ENCODE assay signal across 8 cellular contexts in the genomic region with DNA sequence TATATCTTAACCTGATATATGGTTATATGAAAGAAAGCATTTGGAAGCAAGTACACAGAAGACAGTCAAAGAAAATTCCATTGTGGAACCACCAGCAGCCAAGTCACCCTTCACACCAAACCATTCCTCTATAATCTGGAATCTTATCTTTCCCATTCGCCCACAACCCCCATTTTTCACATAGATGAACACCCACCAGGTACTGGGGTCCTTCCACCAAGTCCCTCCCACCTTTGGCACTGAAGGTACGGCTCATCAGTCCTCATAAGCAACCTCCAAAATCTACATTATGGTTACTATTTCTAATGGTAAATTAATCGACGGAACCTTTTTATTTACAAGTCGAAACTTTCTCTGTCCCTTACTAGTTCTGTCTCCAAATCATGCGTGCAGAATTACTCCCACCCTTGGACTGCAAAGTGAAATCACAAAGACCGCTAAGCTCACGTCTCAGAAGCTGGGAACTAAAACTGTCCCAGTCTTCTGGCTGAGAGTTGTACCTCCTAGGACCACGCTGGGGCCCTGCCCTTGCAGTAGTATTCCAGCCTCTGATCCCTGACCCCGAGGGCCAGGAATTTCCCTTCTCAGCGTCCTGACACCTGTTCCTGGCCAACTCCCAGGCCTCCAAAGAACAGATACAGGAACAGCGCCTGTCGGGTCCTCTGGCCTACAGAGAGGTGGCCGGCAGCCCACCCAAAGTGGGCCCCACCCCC. TPM values are rescaled to one million over a fixed set of nuclear protein-coding genes. Genes with fewer than 3 reads are reported as not detected.
DNase-seq lines count a peak whose midpoint lies in the region; TF ChIP-seq lines count a peak whose summit lies in the region.

No MANE protein-coding gene starts in this region.

- peak overlapping the region; percentile 2 to 48 (median 30); a peak in 4 of 7 replicates for H3K27ac Mint-ChIP-seq in H9

- TF ChIP-seq CTCF in H9 (conservative IDR thresholded peaks at IDR 0.05) (no peak), LNCaP clone FGC (IDR thresholded peaks at IDR 0.05; ENCODE audit: control insufficient read depth, extremely low read depth, insufficient read depth) (no peak)

- H3K4me1 Mint-ChIP-seq in H9 = peaks cover 18 to 21% of the 10 kb centered on the region in 2 experiments

- no peak overlapping the region for H3K4ac ChIP-seq in H9 (ENCODE audit: low read depth, low read length)

- peaks cover 6% of the 10 kb centered on the region; the same call in 1 of the 2 replicates for H3K79me2 ChIP-seq in H9 (ENCODE audit: insufficient read depth, low read length)

- peak overlapping the region; percentile 61; the same call in 1 of the 2 replicates for H3K14ac ChIP-seq in H9 (ENCODE audit: insufficient read depth, low read length)

- no peaks in the 10 kb centered on the region for H4K20me1 ChIP-seq in H9 (ENCODE audit: control insufficient read depth, insufficient read depth, insufficient read length)

- H3T11ph ChIP-seq in H9 (ENCODE audit: low read length) = no peak overlapping the region

- peak overlapping the region; percentile 27 for H3K9ac ChIP-seq in H9 (ENCODE audit: extremely low read depth, insufficient read length, low read length)

- no peak overlapping the region for H2BK12ac ChIP-seq in H9 (ENCODE audit: insufficient read length, low read depth, low read length)

- H2AFZ ChIP-seq in H9 (ENCODE audit: low read length) = no peak overlapping the region

- H3K79me1 ChIP-seq in H9 (ENCODE audit: insufficient read depth, low read depth, low read length, poor library complexity, severe bottlenecking) = peaks cover 2% of the 10 kb centered on the region

- no peak overlapping the region for H4K91ac ChIP-seq in H9 (ENCODE audit: insufficient read length, low read depth, low read length)

- no peaks in the 10 kb centered on the region; a peak in 2 of 5 replicates for H3K9me3 Mint-ChIP-seq in H9

- H2BK5ac ChIP-seq in H9 (ENCODE audit: insufficient read length, low read length) = no peak overlapping the region

- DNase-seq in DMS 273 (lab: John Stamatoyannopoulos, UW; ENCODE audit: unreplicated experiment) = peak; percentile 68
- no peak for DNase-seq in DMS 273 treated with DMSO at 0.1 percent for 48 hours (lab: John Stamatoyannopoulos, UW)
- peak; percentile 53 for DNase-seq in H9
- DNase-seq in LNCaP clone FGC (ENCODE audit: low read depth) = no peak
- DNase-seq in amniotic epithelial cell (ENCODE audit: low read depth) = peak; percentile 17
- no peak for DNase-seq in activated gamma-delta T cell treated with Interleukin-2 at 50 U/mL for 16 hours

- no peaks in the 10 kb centered on the region for H3K27me3 ChIP-seq in H9 (ENCODE audit: insufficient read depth, low read length)

- no peaks in the 10 kb centered on the region for H3K4me1 ChIP-seq in H9 (ENCODE audit: insufficient read depth, low read length)

- H3K4me2 ChIP-seq in H9 (ENCODE audit: insufficient read depth, insufficient read length, low read length) = peak overlapping the region; percentile 80

- H3K23ac ChIP-seq in H9 (ENCODE audit: insufficient read length, low read depth, low read length) = no peak overlapping the region

- H2AK5ac ChIP-seq in H9 (ENCODE audit: insufficient read length, low read length) = no peak overlapping the region

- H3K18ac ChIP-seq in H9 (ENCODE audit: insufficient read length, low read depth, low read length) = no peak overlapping the region

- no peak overlapping the region for H3K56ac ChIP-seq in H9 (ENCODE audit: insufficient read length, low read depth, low read length)

- H4K5ac ChIP-seq in H9 (ENCODE audit: insufficient read length, low read depth, low read length) = no peak overlapping the region

- H3K27ac ChIP-seq in H9 (ENCODE audit: insufficient read length, low read depth, low read length) (no peak overlapping the region), skin epidermis (peak overlapping the region; percentile 45 to 94 (median 79))

- WGBS in H9 (ENCODE audit: extremely low coverage, insufficient read length, low lambda C conversion rate) = no CpG with 5 or more reads among the region's 14 CpGs

- H4K8ac ChIP-seq in H9 (replicated peaks; ENCODE audit: insufficient read length, low read depth, low read length) = no peak overlapping the region

- no peak overlapping the region for H2BK120ac ChIP-seq in H9 (ENCODE audit: low read depth, low read length, poor library complexity, severe bottlenecking)

- H2BK15ac ChIP-seq in H9 (ENCODE audit: low read depth, low read length) = no peak overlapping the region

- peaks cover 8% of the 10 kb centered on the region for H3K23me2 ChIP-seq in H9 (ENCODE audit: insufficient read length, low read depth, low read length, poor library complexity, severe bottlenecking)

- peak overlapping the region; percentile 80 to 92 for H3K4me3 Mint-ChIP-seq in H9

- H3K9me3 ChIP-seq in H9 (ENCODE audit: control insufficient read depth, low read depth, low read length) = no peaks in the 10 kb centered on the region
- no peaks in the 10 kb centered on the region for H3K9me3 ChIP-seq in iPS-18c (ENCODE audit: control insufficient read depth, insufficient read depth, low read length)

- H3K27me3 Mint-ChIP-seq in H9 (ENCODE audit: low read depth) = peaks cover 16% of the 10 kb centered on the region

- no peak overlapping the region for H2BK20ac ChIP-seq in H9 (ENCODE audit: low read depth, low read length, poor library complexity, severe bottlenecking)

- H3K4me3 ChIP-seq in LNCaP clone FGC (ENCODE audit: low read depth, low read length) (peak overlapping the region; percentile 91), iPS-18c (ENCODE audit: insufficient read depth, low read depth, low read length) (peak overlapping the region; percentile 83), skin epidermis (peak overlapping the region; percentile 64 to 95 (median 82))

- H3K36me3 Mint-ChIP-seq in H9 (ENCODE audit: insufficient read depth in 1 of 3, low read depth in 3 of 3) = peaks cover 9 to 25% (median 24%) of the 10 kb centered on the region in 3 experiments

RNA-seq across cellular contexts. Expression of a gene that starts 0.7 kb away (rescaled TPM):
- 133 and 134 TPM in 2 replicates for total RNA-seq in H9 (2021)

Comparison
In these comparisons a context has a peak if more than half of its experiments do, and no peak if none do; other contexts are left out.
1. DNase-seq: peak in DMS 273 (single experiment), H9 (single experiment) and amniotic epithelial cell (single experiment); none in DMS 273 treated with DMSO at 0.1 percent for 48 hours (single experiment), LNCaP clone FGC (single experiment) and activated gamma-delta T cell treated with Interleukin-2 at 50 U/mL for 16 hours (single experiment).
2. Peak in every context shown above with its lines, with median percentiles within 50 percentile points of each other: H3K4me3 ChIP-seq.